ENCODE assay signal across 17 cellular contexts in genomic region chr12:27347779-27348178, GRCh38. TPM values are rescaled to one million over a fixed set of nuclear protein-coding genes. Genes with fewer than 3 reads are reported as not detected.
"Had no signal": no experiment of that assay in that cellular context is flagged by ENCODE, and none has a peak within 500 bp of the region (broad histone marks: within the 10 kb centered on the region; RNA-seq: fewer than 3 reads in every experiment).

No MANE protein-coding gene starts in this region.

- H3K9me3 ChIP-seq: adrenal gland, mucosa of descending colon, neutrophil, right atrium auricular region, transverse colon had no signal

- H3K4me3 ChIP-seq: adrenal gland, mucosa of descending colon, right atrium auricular region, smooth muscle cell, transverse colon had no signal

- H3K4me1 ChIP-seq: adrenal gland, right atrium auricular region, transverse colon had no signal

- H3K27me3 ChIP-seq: adrenal gland, neutrophil, right atrium auricular region, transverse colon had no signal

- DNase-seq: activated CD4-positive, alpha-beta T cell treated with anti-CD3 and anti-CD28 coated beads, Interleukin-2, amount 50 U/mL, for 1 hour; activated naive CD4-positive, alpha-beta T cell treated with anti-CD3 and anti-CD28 coated beads, Interleukin-2, amount 50 U/mL, for 16 hours; activated T-cell treated with anti-CD3 and anti-CD28 coated beads for 4 hours; adrenal gland; effector memory CD4-positive, alpha-beta T cell; erythroblast; hippocampal formation; left cardiac atrium; mucosa of descending colon; naive thymus-derived CD8-positive, alpha-beta T cell; stimulated activated naive CD4-positive, alpha-beta T cell; substantia nigra; T-helper 2 cell; transverse colon had no signal

- H3K36me3 ChIP-seq: adrenal gland, neutrophil, right atrium auricular region, transverse colon had no signal

- H3K27ac ChIP-seq: adrenal gland, neutrophil, right atrium auricular region, transverse colon had no signal

- H3K4me2 ChIP-seq: smooth muscle cell had no signal

RNA-seq across cellular contexts. Expression of gene BMAL2, which starts 15.1 kb away (rescaled TPM):
- total RNA-seq: naive thymus-derived CD8-positive, alpha-beta T cell had no signal
- polyA plus RNA-seq: naive thymus-derived CD8-positive, alpha-beta T cell had no signal
